In genomic region chr10:5942001-5942400, GRCh38 we compare ENCODE assay signal across 18 cellular contexts. TPM values are rescaled to one million over a fixed set of nuclear protein-coding genes. Genes with fewer than 3 reads are reported as not detected.
DNase-seq lines count a peak whose midpoint lies in the region; ATAC-seq and TF ChIP-seq lines count a peak whose summit lies in the region.
"Had no signal": no experiment of that assay in that cellular context is flagged by ENCODE, and none has a peak within 500 bp of the region (broad histone marks: within the 10 kb centered on the region; RNA-seq: fewer than 3 reads in every experiment).

No MANE protein-coding gene starts in this region.

- H3K36me3 ChIP-seq in BLaER1 (peaks cover 25% of the 10 kb centered on the region), body of pancreas (replicated peaks in 1 of 2; ENCODE audit: insufficient read depth in 1 of 2, low read depth in 2 of 2) (peaks cover 0 to 6% of the 10 kb centered on the region in 2 donors), spleen (peaks cover 0 to 24% (median 19%) of the 10 kb centered on the region in 6 donors)

- H3K9ac ChIP-seq in BLaER1 = peak overlapping the region; percentile 9; the same call in 1 of the 2 replicates

- 94 to 97% methylated on average over 10 to 13 of the region's 13 CpGs for WGBS in body of pancreas, 2 donors
- WGBS in spleen, 5 donors = 81 to 86% (median 84%) methylated on average over 5 to 13 of the region's 13 CpGs

- peaks cover 38% of the 10 kb centered on the region for H3K4me1 ChIP-seq in BLaER1
- peaks cover 23% of the 10 kb centered on the region for H3K4me1 ChIP-seq in body of pancreas
- H3K4me1 ChIP-seq in spleen = peaks cover 35 to 60% (median 52%) of the 10 kb centered on the region in 6 donors

- peak overlapping the region; percentile 50; the same call in 1 of the 2 replicates for H3K27ac ChIP-seq in BLaER1
- peak overlapping the region in 3 of 4 donors; percentile 8 to 99 (median 93) for H3K27ac ChIP-seq in body of pancreas
- H3K27ac ChIP-seq in layer of hippocampus (ENCODE audit: low read depth, low read length) = peak overlapping the region; percentile 57
- peak overlapping the region; percentile 41 to 89 (median 83) for H3K27ac ChIP-seq in spleen
- H3K27ac ChIP-seq: PC-9 had no signal

- H4K20me1 ChIP-seq in BLaER1 = no peaks in the 10 kb centered on the region

- H3K4me2 ChIP-seq in BLaER1 = peak overlapping the region; percentile 70
- H3K4me2 ChIP-seq: PC-9 had no signal

- H3K4me3 ChIP-seq in BLaER1 (no peak overlapping the region), body of pancreas (no peak overlapping the region), spleen (no peak overlapping the region)
- H3K4me3 ChIP-seq: PC-9 had no signal

- TF ChIP-seq POLR2A in body of pancreas (IDR thresholded peaks at IDR 0.05) (no peak), spleen (IDR thresholded peaks at IDR 0.05) (no peak)

- intact Hi-C loops in body of pancreas (cut with DNase I) (no loop called here), spleen (cut with DNase I; ENCODE audit: low total_unique reads) (no loop called here), head of caudate nucleus (cut with DNase I) (no loop called here)

- TF ChIP-seq CTCF in body of pancreas (IDR thresholded peaks at IDR 0.05) (no peak), spleen (IDR thresholded peaks at IDR 0.05 in 8 of 11, conservative IDR thresholded peaks at IDR 0.05 in 3 of 11) (no peak)

- DNase-seq in body of pancreas = no peak
- DNase-seq in spleen = no peak
- DNase-seq in head of caudate nucleus = no peak
- no peak for DNase-seq in stimulated activated CD4-positive, alpha-beta T cell treated with anti-CD3 and anti-CD28 coated beads, Interleukin-2, amount 100 ng/mL, for 24 hours
- DNase-seq: activated CD4-positive, alpha-beta T cell treated with anti-CD3 and anti-CD28 coated beads, Interleukin-2, amount 50 U/mL, for 4 hours; activated T-cell treated with anti-CD3 and anti-CD28 coated beads, Interleukin-2, amount 50 U/mL, for 72 hours; cerebellar nuclear complex; erythroblast; GF-D8; MM.1S; NCI-H2029; NCI-H526; PC-9; stimulated activated naive B cell treated with anti-CD40 and anti-IgM and Interleukin-4, amounts not matched to agents 10 μg/mL and 1 μg/mL and 100 μg/mL, for 72 hours had no signal

- H3K27me3 ChIP-seq in BLaER1 = no peaks in the 10 kb centered on the region
- no peaks in the 10 kb centered on the region for H3K27me3 ChIP-seq in body of pancreas
- no peaks in the 10 kb centered on the region for H3K27me3 ChIP-seq in layer of hippocampus (ENCODE audit: control insufficient read depth, insufficient read depth, low read length)
- H3K27me3 ChIP-seq in spleen (replicated peaks in 1 of 7) = no peaks in the 10 kb centered on the region

- no peaks in the 10 kb centered on the region for H3K9me3 ChIP-seq in BLaER1
- H3K9me3 ChIP-seq in body of pancreas = no peaks in the 10 kb centered on the region
- no peaks in the 10 kb centered on the region for H3K9me3 ChIP-seq in spleen

- ATAC-seq in body of pancreas = no peak
- no peak for ATAC-seq in HG03025 (IDR thresholded peaks at IDR 0.05; ENCODE audit: low FRiP score, unreplicated experiment)
- ATAC-seq in GM18502 (IDR thresholded peaks at IDR 0.05; ENCODE audit: poor library complexity, unreplicated experiment) = no peak
- ATAC-seq: activated T-cell treated with anti-CD3 and anti-CD28 coated beads, Interleukin-2, amount 50 U/mL, for 72 hours; stimulated activated naive B cell treated with anti-CD40 and anti-IgM and Interleukin-4, amounts not matched to agents 10 μg/mL and 1 μg/mL and 100 μg/mL, for 72 hours had no signal

RNA-seq across cellular contexts. Expression of gene IL15RA, which starts 35.3 kb away (rescaled TPM):
- total RNA-seq in body of pancreas = 10 to 100 TPM; 14.3 to 15.5 TPM
- total RNA-seq in spleen = 10 to 100 TPM; 18.7 to 37.4 (median 28.6) TPM
- polyA plus RNA-seq in spleen = 10 to 100 TPM in 2 of 3 donors, 1 to 10 TPM in 1; 9.9 to 13.8 (median 11.1) TPM

RNA-seq across cellular contexts. Expression of gene FBH1, which starts 52.0 kb away (rescaled TPM):
- 10 to 100 TPM; 30.9 to 63.6 TPM for total RNA-seq in body of pancreas
- total RNA-seq in spleen = 100 to 1,000 TPM; 101 to 118 (median 111) TPM
- polyA plus RNA-seq in spleen = 10 to 100 TPM; 33.4 to 47.8 (median 40.9) TPM

RNA-seq across cellular contexts. Expression of gene ANKRD16, which starts 52.3 kb away (rescaled TPM):
- total RNA-seq in body of pancreas (10 to 100 TPM in 1 of 2 donors, 1 to 10 TPM in 1; 9.9 to 13.0 TPM), spleen (10 to 100 TPM in 1 of 7 donors, 1 to 10 TPM in 6; 5.8 to 10.5 (median 6.8) TPM)
- 1 to 10 TPM; 2.7 to 5.1 (median 4.3) TPM for polyA plus RNA-seq in spleen
